13 cellular contexts compared by ENCODE assay signal in the genomic region with DNA sequence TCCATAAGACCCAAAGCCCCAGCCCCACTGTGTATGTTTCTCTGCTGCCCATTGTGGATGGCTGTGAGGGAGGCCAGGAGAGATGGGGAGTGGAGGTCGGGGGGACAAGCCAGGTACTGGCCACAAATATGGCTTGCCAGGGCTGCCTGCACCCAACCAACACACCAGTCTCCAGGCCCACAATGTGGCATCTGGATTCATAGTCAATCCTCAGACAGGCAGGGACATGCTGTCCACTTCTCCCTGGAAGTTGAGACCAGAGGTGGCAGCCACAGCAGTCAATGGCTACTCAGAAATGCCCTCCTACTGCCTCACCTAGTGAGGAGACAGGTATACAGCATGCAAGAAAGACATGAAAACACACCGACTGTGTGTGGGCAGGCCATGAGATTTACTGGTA.
DNase-seq lines count a peak whose midpoint lies in the region; ATAC-seq, FAIRE-seq and TF ChIP-seq lines count a peak whose summit lies in the region.
"Had no signal": no experiment of that assay in that cellular context is flagged by ENCODE, and none has a peak within 500 bp of the region (broad histone marks: within the 10 kb centered on the region; RNA-seq: fewer than 3 reads in every experiment).

No MANE protein-coding gene starts in this region.

- CTCF ChIA-PET in HCT116 (lab: Charles Lee) (no interaction called here), MCF 10A (lab: Yijun Ruan, JAX) (no interaction called here), HepG2 (lab: Yijun Ruan, JAX; ENCODE audit: low intra/inter-chr PET ratio, low total read pairs) (no interaction called here)

- peaks cover 31% of the 10 kb centered on the region for H3K79me2 ChIP-seq in HCT116 (ENCODE audit: insufficient read depth, low read length)
- H3K79me2 ChIP-seq in HepG2 (ENCODE audit: insufficient read depth, low read length): peaks cover 21% of the 10 kb centered on the region
- no peaks in the 10 kb centered on the region for H3K79me2 ChIP-seq in GM23338 (replicated peaks; ENCODE audit: insufficient read depth)

- H3K4me1 ChIP-seq in HCT116 (ENCODE audit: control insufficient read depth in 1 of 2, insufficient read depth in 2 of 2, low read length in 2 of 2) (peaks cover 58 to 67% of the 10 kb centered on the region in 2 experiments), HepG2 (ENCODE audit: insufficient read depth, low read length) (peaks cover 87% of the 10 kb centered on the region), GM23338 (ENCODE audit: insufficient read depth) (no peaks in the 10 kb centered on the region)
- H3K4me1 ChIP-seq: BE2C had no signal

- H3K36me3 ChIP-seq in HCT116 (ENCODE audit: control insufficient read depth in 1 of 2, insufficient read depth in 2 of 2, low read length in 2 of 2) (no peaks in the 10 kb centered on the region), HepG2 (replicated peaks in 1 of 2; ENCODE audit: control insufficient read depth in 1 of 2, insufficient read depth in 2 of 2, low read length in 2 of 2) (peaks cover 15 to 63% of the 10 kb centered on the region in 2 experiments), GM23338 (ENCODE audit: insufficient read depth) (no peaks in the 10 kb centered on the region)
- H3K36me3 ChIP-seq: BE2C had no signal

- H3K4me3 Mint-ChIP-seq in MCF 10A (ENCODE audit: unreplicated experiment) (no peak overlapping the region), GM23338 (no peak overlapping the region)
- H3K4me3 Mint-ChIP-seq in stimulated activated effector memory CD8-positive, alpha-beta T cell treated with anti-CD3 and anti-CD28 coated beads, Interleukin-12 subunit alpha, Interleukin-12 subunit beta, amount 100 ng/mL, for 72 hours: no peak overlapping the region
- H3K4me3 Mint-ChIP-seq: activated B cell treated with CpG ODN at 0.5 μM for 24 hours, endodermal cell had no signal

- TF ChIP-seq EP300 in HepG2 (IDR thresholded peaks at IDR 0.05; ENCODE audit: low read depth in 2 of 2, low read length in 2 of 2) (no peak), HepG2 (CRISPR knock-in tag; IDR thresholded peaks at IDR 0.05; ENCODE audit: borderline replicate concordance) (no peak)

- H3K9me3 Mint-ChIP-seq in MCF 10A (ENCODE audit: unreplicated experiment) (no peaks in the 10 kb centered on the region), GM23338 (no peaks in the 10 kb centered on the region)
- H3K9me3 Mint-ChIP-seq in stimulated activated effector memory CD8-positive, alpha-beta T cell treated with anti-CD3 and anti-CD28 coated beads, Interleukin-12 subunit alpha, Interleukin-12 subunit beta, amount 100 ng/mL, for 72 hours: no peaks in the 10 kb centered on the region
- H3K9me3 Mint-ChIP-seq: activated B cell treated with CpG ODN at 0.5 μM for 24 hours, endodermal cell had no signal

- peak overlapping the region; percentile 39 for H3K27ac ChIP-seq in HCT116 (ENCODE audit: low read depth, low read length)
- H3K27ac ChIP-seq in HepG2 (ENCODE audit: extremely low read length, insufficient read depth, low read length): peak overlapping the region; percentile 65
- H3K27ac ChIP-seq in GM23338 (ENCODE audit: low read depth): no peak overlapping the region

- H3K36me3 Mint-ChIP-seq in MCF 10A (ENCODE audit: insufficient read depth, unreplicated experiment) (no peaks in the 10 kb centered on the region), GM23338 (ENCODE audit: low read depth) (no peaks in the 10 kb centered on the region)
- no peaks in the 10 kb centered on the region for H3K36me3 Mint-ChIP-seq in stimulated activated effector memory CD8-positive, alpha-beta T cell treated with anti-CD3 and anti-CD28 coated beads, Interleukin-12 subunit alpha, Interleukin-12 subunit beta, amount 100 ng/mL, for 72 hours

- ATAC-seq in HCT116 (no peak), HepG2 (no peak), GM23338 (no peak), HG02981 (IDR thresholded peaks at IDR 0.05; ENCODE audit: unreplicated experiment) (no peak)
- no peak for ATAC-seq in stimulated activated effector memory CD8-positive, alpha-beta T cell treated with anti-CD3 and anti-CD28 coated beads, Interleukin-12 subunit alpha, Interleukin-12 subunit beta, amount 100 ng/mL, for 72 hours

- no peaks in the 10 kb centered on the region for H3K9me3 ChIP-seq in HCT116 (ENCODE audit: control insufficient read depth in 1 of 2, insufficient read depth in 1 of 2, low read depth in 1 of 2, low read length in 2 of 2)
- no peaks in the 10 kb centered on the region for H3K9me3 ChIP-seq in HepG2 (ENCODE audit: low read length)
- H3K9me3 ChIP-seq: BE2C, heart right ventricle had no signal

- 0 out of 2 replicates have a peak, but pooled peaks cover 4% of the 10 kb centered on the region for H4K20me1 ChIP-seq in HCT116 (ENCODE audit: insufficient read depth)
- H4K20me1 ChIP-seq in HepG2 (ENCODE audit: insufficient read depth, low read length): peaks cover 55% of the 10 kb centered on the region
- no peaks in the 10 kb centered on the region; the same call in 1 of the 2 replicates for H4K20me1 ChIP-seq in GM23338 (replicated peaks; ENCODE audit: insufficient read depth)

- RAD21 ChIA-PET in HCT116 (lab: Charles Lee; ENCODE audit: low non-redundant PET in 1 of 2, low total read pairs in 2 of 2, uncharacterized antibody in 2 of 2, unreplicated experiment in 2 of 2): no interaction called here

- H2AFZ ChIP-seq in HCT116 (ENCODE audit: low read depth, low read length, poor library complexity, severe bottlenecking) (no peak overlapping the region), HepG2 (ENCODE audit: low read length) (no peak overlapping the region), GM23338 (no peak overlapping the region)

- H3K27me3 ChIP-seq in HCT116 (ENCODE audit: insufficient read depth, low read length) (no peaks in the 10 kb centered on the region), HepG2 (ENCODE audit: control insufficient read depth in 1 of 2, insufficient read depth in 2 of 2, low read length in 2 of 2) (no peaks in the 10 kb centered on the region), GM23338 (ENCODE audit: insufficient read depth) (no peaks in the 10 kb centered on the region)
- H3K27me3 ChIP-seq: BE2C, heart right ventricle had no signal

- FAIRE-seq in HepG2 (lab: Jason Lieb, UNC): no peak

- DNase-seq in HCT116 (ENCODE audit: low read depth, low spot score): no peak
- DNase-seq in MCF 10A (ENCODE audit: unreplicated experiment): peak; percentile 24
- no peak for DNase-seq in HepG2 (ENCODE audit: low spot score)
- no peak for DNase-seq in stimulated activated effector memory CD8-positive, alpha-beta T cell treated with anti-CD3 and anti-CD28 coated beads, Interleukin-12 subunit alpha, Interleukin-12 subunit beta, amount 100 ng/mL, for 72 hours (ENCODE audit: low spot score in 2 of 2)
- no peak for DNase-seq in NCI-H748 treated with DMSO at 0.1 percent for 48 hours (lab: John Stamatoyannopoulos, UW)
- DNase-seq in GM23338 (ENCODE audit: low spot score): no peak
- no peak for DNase-seq in NCI-H2171 (lab: John Stamatoyannopoulos, UW)
- DNase-seq: activated B cell treated with CpG ODN at 0.5 μM for 24 hours, BE2C, endodermal cell, heart right ventricle, NCI-H2029 treated with DMSO at 0.1 percent for 48 hours had no signal

- H3K9me2 ChIP-seq in HCT116 (ENCODE audit: insufficient read depth): no peaks in the 10 kb centered on the region
- H3K9me2 ChIP-seq in GM23338 (ENCODE audit: insufficient read depth): 0 out of 2 replicates have a peak, but pooled peaks cover 2% of the 10 kb centered on the region

- TF ChIP-seq RAD21 in HCT116 (IDR thresholded peaks at IDR 0.05; ENCODE audit: low read depth) (no peak), HepG2 (CRISPR knock-in tag; IDR thresholded peaks at IDR 0.05) (no peak)

- in situ Hi-C loops in HepG2 (cut with HindIII; ENCODE audit: extremely low pct_ligation_motif_present, low pct_unique_long_range_greater_than_20kb): no loop called here

- H3K27ac Mint-ChIP-seq in MCF 10A (ENCODE audit: low read depth, unreplicated experiment): peak overlapping the region; percentile 92
- H3K27ac Mint-ChIP-seq in stimulated activated effector memory CD8-positive, alpha-beta T cell treated with anti-CD3 and anti-CD28 coated beads, Interleukin-12 subunit alpha, Interleukin-12 subunit beta, amount 100 ng/mL, for 72 hours: peak overlapping the region; percentile 37
- H3K27ac Mint-ChIP-seq in GM23338: no peak overlapping the region
- H3K27ac Mint-ChIP-seq: activated B cell treated with CpG ODN at 0.5 μM for 24 hours had no signal

- intact Hi-C loops in HCT116 (cut with micrococcal nuclease): loop anchor here (5.0 kb wide), 1 partner anchor 48 kb away; no protein-coding TSS in a partner anchor
- intact Hi-C loops in MCF 10A (cut with micrococcal nuclease): loop anchor here (5.0 kb wide), 1 partner anchor 82 kb away; no protein-coding TSS in a partner anchor
- intact Hi-C loops in HepG2 (cut with micrococcal nuclease; ENCODE audit: unreplicated experiment): loop anchor here (2.0 to 5.0 kb wide), 4 partner anchors 42 to 98 kb away; no protein-coding TSS in a partner anchor

- POLR2A ChIA-PET in HCT116 (lab: Charles Lee) (no interaction called here), MCF 10A (lab: Yijun Ruan, JAX) (no interaction called here), HepG2 (lab: Yijun Ruan, JAX) (interaction anchor here (0.8 to 2.3 kb wide), 3 partner anchors 57 to 82 kb away, joined by 3 to 10 read pairs (median 5); no protein-coding TSS in a partner anchor)

- H3K27me3 Mint-ChIP-seq in MCF 10A (ENCODE audit: insufficient read depth, unreplicated experiment): no peaks in the 10 kb centered on the region
- peaks cover 2% of the 10 kb centered on the region for H3K27me3 Mint-ChIP-seq in GM23338 (ENCODE audit: insufficient read depth, low read depth, poor library complexity)
- H3K27me3 Mint-ChIP-seq: activated B cell treated with CpG ODN at 0.5 μM for 24 hours had no signal

- WGBS in HepG2 (ENCODE audit: low lambda C conversion rate): 27% methylated on average over 2 of the region's 2 CpGs

- TF ChIP-seq POLR2A in HCT116 (IDR thresholded peaks at IDR 0.05; ENCODE audit: borderline replicate concordance, extremely low read depth, insufficient read depth, insufficient read length) (no peak), HepG2 (IDR thresholded peaks at IDR 0.05; ENCODE audit: insufficient read depth in 1 of 2, low read depth in 2 of 2, low read length in 2 of 2) (no peak)

- H3K4me1 Mint-ChIP-seq in MCF 10A (ENCODE audit: insufficient read depth, unreplicated experiment) (peaks cover 50% of the 10 kb centered on the region), GM23338 (peaks cover 24% of the 10 kb centered on the region)
- H3K4me1 Mint-ChIP-seq in stimulated activated effector memory CD8-positive, alpha-beta T cell treated with anti-CD3 and anti-CD28 coated beads, Interleukin-12 subunit alpha, Interleukin-12 subunit beta, amount 100 ng/mL, for 72 hours: peaks cover 52% of the 10 kb centered on the region
- H3K4me1 Mint-ChIP-seq: activated B cell treated with CpG ODN at 0.5 μM for 24 hours had no signal

- no peak for TF ChIP-seq CTCF in HCT116 (IDR thresholded peaks at IDR 0.05 in 2 of 3, conservative IDR thresholded peaks at IDR 0.05 in 1 of 3; ENCODE audit: borderline replicate concordance in 1 of 3, insufficient read depth in 1 of 3, low read depth in 2 of 3, low read length in 2 of 3)
- TF ChIP-seq CTCF in MCF 10A (IDR thresholded peaks at IDR 0.05; ENCODE audit: unreplicated experiment): no peak
- no peak for TF ChIP-seq CTCF in HepG2 (CRISPR knock-in tag; IDR thresholded peaks at IDR 0.05)
- TF ChIP-seq CTCF in GM23338 (conservative IDR thresholded peaks at IDR 0.05; ENCODE audit: low read depth in 2 of 2): no peak

- no TSS peak for BruUV-seq in HCT116 (replicated peaks; lab: Mats Ljungman, UMichigan)
- BruUV-seq in MCF 10A (replicated peaks; lab: Mats Ljungman, UMichigan): no TSS peak
- BruUV-seq in HepG2 (replicated peaks; lab: Mats Ljungman, UMichigan): no TSS peak

- H3K9ac ChIP-seq in HCT116 (ENCODE audit: low read length) (peak overlapping the region; percentile 3; the same call in 1 of the 2 replicates), HepG2 (ENCODE audit: insufficient read depth, low read depth, low read length) (peak overlapping the region; percentile 38)

- peak overlapping the region; percentile 27 for H3K4me2 ChIP-seq in HCT116 (ENCODE audit: low read length)
- H3K4me2 ChIP-seq in HepG2 (ENCODE audit: low read depth, low read length): peak overlapping the region; percentile 58
- H3K4me2 ChIP-seq in GM23338: no peak overlapping the region

- H3F3A ChIP-seq in GM23338 (replicated peaks; ENCODE audit: low read depth): no peaks in the 10 kb centered on the region

- H3K4me3 ChIP-seq in HCT116 (replicated peaks in 1 of 2; ENCODE audit: low read depth in 1 of 2, low read length in 2 of 2): no peak overlapping the region
- peak overlapping the region in 1 of 3 experiments; percentile 42; a peak in 2 of 6 replicates for H3K4me3 ChIP-seq in HepG2 (replicated peaks in 1 of 3; ENCODE audit: insufficient read depth in 1 of 3, low read depth in 2 of 3, low read length in 3 of 3)
- H3K4me3 ChIP-seq in GM23338: no peak overlapping the region
- H3K4me3 ChIP-seq: heart right ventricle had no signal
